ENCODE assay signal across 21 cellular contexts in the genomic region with DNA sequence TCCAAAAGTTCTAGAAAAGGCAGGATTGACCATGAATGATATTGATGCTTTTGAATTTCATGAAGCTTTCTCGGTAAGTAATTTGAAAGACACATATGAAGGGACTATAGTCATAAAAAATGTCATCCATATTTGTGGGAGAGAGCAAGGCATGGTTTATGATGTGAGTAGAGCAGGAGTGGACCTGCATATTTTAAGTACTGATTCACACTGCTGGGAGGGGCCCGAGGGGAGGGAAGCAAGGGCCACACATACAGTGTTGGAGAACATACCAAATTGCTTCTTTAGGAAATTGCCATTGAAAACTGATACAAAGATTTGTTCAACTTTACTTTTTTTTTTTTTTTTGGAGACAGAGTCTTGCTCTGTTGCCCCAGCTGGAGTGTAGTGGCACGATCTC. TPM values are rescaled to one million over a fixed set of nuclear protein-coding genes. Genes with fewer than 3 reads are reported as not detected.
DNase-seq lines count a peak whose midpoint lies in the region; ATAC-seq, FAIRE-seq and TF ChIP-seq lines count a peak whose summit lies in the region.
"Had no signal": no experiment of that assay in that cellular context is flagged by ENCODE, and none has a peak within 500 bp of the region (broad histone marks: within the 10 kb centered on the region; RNA-seq: fewer than 3 reads in every experiment).

No MANE protein-coding gene starts in this region.

- FAIRE-seq in small intestine (lab: Jason Lieb, UNC): no peak
- FAIRE-seq: endometrium had no signal

- peak; percentile 57 for DNase-seq in GM23248
- DNase-seq in RPMI7951 (ENCODE audit: low read depth): peak; percentile 8
- peak; percentile 78 for DNase-seq in small intestine
- no peak for DNase-seq in NOMO-1 (lab: John Stamatoyannopoulos, UW; ENCODE audit: unreplicated experiment in 2 of 2)
- no peak for DNase-seq in stimulated activated naive CD4-positive, alpha-beta T cell (lab: John Stamatoyannopoulos, UW)
- DNase-seq in heart right ventricle: no peak
- no peak for DNase-seq in NK-92 (lab: John Stamatoyannopoulos, UW; ENCODE audit: unreplicated experiment)
- DNase-seq: activated CD4-positive, CD25-positive, alpha-beta regulatory T cell; activated CD8-positive, alpha-beta T cell treated with anti-CD3 and anti-CD28 coated beads, Interleukin-2, amount 10 ng/mL, durations not matched to agents 7 days and 5 days; adrenal gland; cerebellar nuclear complex; DMS153; lower lobe of right lung; NCI-H1694; NCI-H345; SHP77 treated with DMSO at 0.1 percent for 48 hours; thyroid gland had no signal

- peak; percentile 77 for ATAC-seq in esophagus mucosa
- ATAC-seq in heart right ventricle: no peak
- ATAC-seq: activated CD8-positive, alpha-beta T cell treated with anti-CD3 and anti-CD28 coated beads, Interleukin-2, amount 10 ng/mL, durations not matched to agents 7 days and 5 days; activated T-helper 17 cell treated with anti-CD3 and anti-CD28 coated beads, Interleukin-2, amount 50 U/mL, for 72 hours; gastroesophageal sphincter; lower lobe of right lung had no signal

- in situ Hi-C loops in GM23248 (cut with MboI): no loop called here

- 89 to 96% methylated on average over 3 of the region's 3 CpGs for WGBS in GM23248 (ENCODE audit: low coverage in 1 of 2, low lambda C conversion rate in 2 of 2, missing lambda C conversion rate in 2 of 2), 2 experiments
- 43 to 84% (median 58%) methylated on average over 3 of the region's 3 CpGs for WGBS in small intestine, 3 donors
- WGBS in heart right ventricle, 2 donors: 97 to 98% methylated on average over 3 of the region's 3 CpGs

- peaks cover 9% of the 10 kb centered on the region for H3K4me1 ChIP-seq in GM23248 (ENCODE audit: insufficient read depth)
- H3K4me1 ChIP-seq in small intestine (ENCODE audit: control insufficient read depth in 2 of 2, insufficient read depth in 1 of 2, low read depth in 1 of 2, low read length in 1 of 2): peaks cover 4 to 9% of the 10 kb centered on the region in 2 donors
- H3K4me1 ChIP-seq in heart right ventricle: no peaks in the 10 kb centered on the region
- H3K4me1 ChIP-seq: adrenal gland, gastroesophageal sphincter, lower lobe of right lung, thyroid gland had no signal

- H3K4me3 ChIP-seq in GM23248 (no peak overlapping the region), small intestine (ENCODE audit: low read depth in 1 of 2, low read length in 2 of 2) (no peak overlapping the region), heart right ventricle (no peak overlapping the region)
- H3K4me3 ChIP-seq: adrenal gland, gastroesophageal sphincter, lower lobe of right lung, thyroid gland had no signal

- H3K36me3 ChIP-seq in GM23248 (ENCODE audit: low read depth) (peaks cover 48% of the 10 kb centered on the region), small intestine (ENCODE audit: control insufficient read depth in 2 of 2, insufficient read depth in 2 of 2, low read length in 2 of 2) (peaks cover 6 to 14% of the 10 kb centered on the region in 2 donors), heart right ventricle (peaks cover 0 to 100% (median 75%) of the 10 kb centered on the region in 9 donors)

- H3K9me2 ChIP-seq in GM23248 (ENCODE audit: insufficient read depth): no peaks in the 10 kb centered on the region

- H3K4me2 ChIP-seq in GM23248 (ENCODE audit: unreplicated experiment): peak overlapping the region; percentile 2

- H3K9me3 ChIP-seq in GM23248 (ENCODE audit: low read depth) (no peaks in the 10 kb centered on the region), small intestine (ENCODE audit: control insufficient read depth, low read depth) (no peaks in the 10 kb centered on the region), heart right ventricle (no peaks in the 10 kb centered on the region)
- H3K9me3 ChIP-seq: adrenal gland, gastroesophageal sphincter, lower lobe of right lung, thyroid gland had no signal

- H3K27me3 ChIP-seq in GM23248 (replicated peaks; ENCODE audit: insufficient read depth) (no peaks in the 10 kb centered on the region), small intestine (ENCODE audit: control insufficient read depth in 2 of 2, insufficient read depth in 2 of 2, low read length in 2 of 2) (no peaks in the 10 kb centered on the region), heart right ventricle (no peaks in the 10 kb centered on the region)
- H3K27me3 ChIP-seq: adrenal gland, gastroesophageal sphincter, thyroid gland had no signal

- TF ChIP-seq CTCF in heart right ventricle (IDR thresholded peaks at IDR 0.05): no peak

- H2AFZ ChIP-seq in GM23248: no peak overlapping the region

- no peak overlapping the region for H3K9ac ChIP-seq in GM23248

- no peaks in the 10 kb centered on the region for H4K20me1 ChIP-seq in GM23248 (ENCODE audit: insufficient read depth)

- no peaks in the 10 kb centered on the region; the same call in 1 of the 2 replicates for H3K79me2 ChIP-seq in GM23248 (ENCODE audit: insufficient read depth)

- H3K27ac ChIP-seq in GM23248 (0 out of 2 replicates have a peak overlapping the region, but pooled peaks have one; percentile 5), small intestine (ENCODE audit: low read depth in 1 of 2, low read length in 1 of 2) (peak overlapping the region; percentile 1 to 55), heart right ventricle (no peak overlapping the region)
- H3K27ac ChIP-seq: adrenal gland, gastroesophageal sphincter, lower lobe of right lung, thyroid gland had no signal

- intact Hi-C loops in heart right ventricle (cut with DNase I): loop anchor here in 2 of 10 donors (10.0 kb wide), 2 partner anchors 49 to 79 kb away; no protein-coding TSS in a partner anchor

- H3F3A ChIP-seq in GM23248 (ENCODE audit: insufficient read depth): 0 out of 2 replicates have a peak, but pooled peaks cover 4% of the 10 kb centered on the region

RNA-seq across cellular contexts. Expression of gene HADHB, which starts 39.4 kb away (rescaled TPM):
- 93.3 and 99.2 TPM in 2 replicates for total RNA-seq in GM23248 (2014; rRNA removed; shearing (Covaris generic))
- polyA plus RNA-seq in GM23248 (2016; fragmentation: Nextera tagmentation; extraction: Ambion mirVana) (139 and 140 TPM in 2 replicates), small intestine (100 to 1,000 TPM; 102 to 331 (median 260) TPM), heart right ventricle (100 to 1,000 TPM; 256 to 437 TPM)
- 110 and 121 TPM in 2 replicates for total RNA-seq in RPMI7951 (2014; rRNA removed; shearing (Covaris generic))
- total RNA-seq in esophagus mucosa (104 TPM), heart right ventricle (1,000 to 10,000 TPM in 3 of 10 donors, 100 to 1,000 TPM in 7; 740 to 1,542 (median 874) TPM)

RNA-seq across cellular contexts. Expression of gene HADHA, which starts 39.7 kb away (rescaled TPM):
- 106 and 121 TPM in 2 replicates for total RNA-seq in GM23248 (2014; rRNA removed; shearing (Covaris generic))
- 122 and 125 TPM in 2 replicates for polyA plus RNA-seq in GM23248 (2016; fragmentation: Nextera tagmentation; extraction: Ambion mirVana)
- 148 and 164 TPM in 2 replicates for total RNA-seq in RPMI7951 (2014; rRNA removed; shearing (Covaris generic))
- total RNA-seq in esophagus mucosa: 109 TPM
- polyA plus RNA-seq in small intestine: 100 to 1,000 TPM; 145 to 209 (median 170) TPM
- total RNA-seq in heart right ventricle: 100 to 1,000 TPM; 298 to 686 (median 410) TPM
- 100 to 1,000 TPM; 143 to 192 TPM for polyA plus RNA-seq in heart right ventricle

Comparison
In these comparisons a context has a peak if more than half of its experiments do, and no peak if none do; other contexts are left out.
1. DNase-seq: peak in GM23248 (single experiment), RPMI7951 (single experiment) and small intestine (single experiment); none in NOMO-1 (0 of 2), stimulated activated naive CD4-positive, alpha-beta T cell (0 of 6), heart right ventricle (0 of 2) and NK-92 (single experiment).
2. H3K27ac ChIP-seq: peak in GM23248 (single experiment) and small intestine (2 of 2); none in heart right ventricle (0 of 10).